Comparison of ENCODE assay signal across 8 cellular contexts in the genomic region with DNA sequence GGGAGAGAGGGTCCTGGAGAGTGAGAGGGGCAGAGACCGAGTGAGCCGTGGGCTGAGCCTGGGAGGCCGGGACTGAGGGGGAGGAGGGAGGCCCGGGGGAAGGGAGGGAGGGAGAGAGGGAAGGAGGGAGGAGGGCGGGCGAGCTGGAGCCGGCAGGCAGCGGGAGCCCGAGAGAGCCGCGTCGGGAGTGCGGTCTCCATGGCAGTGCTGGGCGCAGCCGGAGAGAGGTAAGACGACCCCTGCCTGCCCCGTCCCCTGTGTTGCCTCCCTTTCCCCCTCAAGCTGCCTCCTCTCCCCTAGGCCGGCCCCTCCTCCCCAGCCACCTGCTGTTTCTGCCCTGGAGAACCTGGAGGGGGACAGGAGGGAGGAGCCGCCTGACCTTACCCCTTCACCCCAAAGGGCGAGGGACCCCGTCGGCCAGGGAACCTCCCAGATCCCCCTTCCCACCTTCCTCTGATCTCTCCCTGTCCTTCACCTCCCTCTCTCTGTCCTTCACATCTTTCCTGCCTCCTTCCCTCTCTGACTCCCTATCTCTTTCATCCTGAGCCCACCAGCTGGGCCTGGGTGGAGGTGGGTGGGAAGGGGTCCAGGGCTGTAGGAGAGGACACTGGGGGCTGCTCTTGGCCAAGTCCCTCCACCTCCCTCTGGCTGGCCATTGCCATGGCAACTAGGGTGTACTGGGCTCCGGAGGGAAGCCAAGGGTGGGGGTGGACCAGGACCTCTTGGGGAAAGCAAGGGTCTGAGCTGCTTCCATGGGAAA. TPM values are rescaled to one million over a fixed set of nuclear protein-coding genes. Genes with fewer than 3 reads are reported as not detected.
DNase-seq lines count a peak whose midpoint lies in the region; ATAC-seq and TF ChIP-seq lines count a peak whose summit lies in the region.

A gene with protein sequence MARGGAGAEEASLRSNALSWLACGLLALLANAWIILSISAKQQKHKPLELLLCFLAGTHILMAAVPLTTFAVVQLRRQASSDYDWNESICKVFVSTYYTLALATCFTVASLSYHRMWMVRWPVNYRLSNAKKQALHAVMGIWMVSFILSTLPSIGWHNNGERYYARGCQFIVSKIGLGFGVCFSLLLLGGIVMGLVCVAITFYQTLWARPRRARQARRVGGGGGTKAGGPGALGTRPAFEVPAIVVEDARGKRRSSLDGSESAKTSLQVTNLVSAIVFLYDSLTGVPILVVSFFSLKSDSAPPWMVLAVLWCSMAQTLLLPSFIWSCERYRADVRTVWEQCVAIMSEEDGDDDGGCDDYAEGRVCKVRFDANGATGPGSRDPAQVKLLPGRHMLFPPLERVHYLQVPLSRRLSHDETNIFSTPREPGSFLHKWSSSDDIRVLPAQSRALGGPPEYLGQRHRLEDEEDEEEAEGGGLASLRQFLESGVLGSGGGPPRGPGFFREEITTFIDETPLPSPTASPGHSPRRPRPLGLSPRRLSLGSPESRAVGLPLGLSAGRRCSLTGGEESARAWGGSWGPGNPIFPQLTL (plus strand): TSS at position 148 of the 760 bp plus-strand sequence. CDS start 2,078 bp downstream, outside the sequence.

- ATAC-seq in naive B cell (ENCODE audit: low read depth in 2 of 2) = no peak

- peaks cover 3% of the 10 kb centered on the region; the same call in 1 of the 2 replicates for H3K27me3 ChIP-seq in BJ (ENCODE audit: control insufficient read depth, insufficient read depth, low read length)

- H3K27ac Mint-ChIP-seq in naive B cell = peak within 1 kb of the TSS in 3 of 6 donors; percentile 56 to 84 (median 81)

- H3K36me3 Mint-ChIP-seq in naive B cell = peaks cover 0 to 9% of the 10 kb centered on the region in 2 donors

- peaks cover 19 to 28% (median 24%) of the 10 kb centered on the region in 3 donors for H3K4me1 Mint-ChIP-seq in naive B cell

- H3K4me3 Mint-ChIP-seq in naive B cell = peak within 1 kb of the TSS in 7 of 8 donors; percentile 29 to 73 (median 53)

- H3K36me3 ChIP-seq in BJ (ENCODE audit: control insufficient read depth, insufficient read depth, low read length) = no peaks in the 10 kb centered on the region; the same call in none of the 2 replicates

- no peak for DNase-seq in BJ (ENCODE audit: low read depth)
- DNase-seq in HEK293T (ENCODE audit: extremely low spot score) = peak; percentile 66
- DNase-seq in T1000 (lab: John Stamatoyannopoulos, UW) = peak; percentile 46
- DNase-seq in fibroblast of mammary gland (ENCODE audit: low read depth) = no peak
- DNase-seq in naive B cell = no peak
- no peak for DNase-seq in SKM-1 (lab: John Stamatoyannopoulos, UW; ENCODE audit: unreplicated experiment)
- no peak for DNase-seq in activated CD4-positive, alpha-beta T cell treated with anti-CD3 and anti-CD28 coated beads for 4 hours
- no peak for DNase-seq in GOT3 (lab: John Stamatoyannopoulos, UW)

- H3K4me3 ChIP-seq in BJ (ENCODE audit: low read depth, low read length) (peak within 1 kb of the TSS; percentile 48), fibroblast of mammary gland (ENCODE audit: control insufficient read depth, low read depth, low read length) (peak within 1 kb of the TSS; percentile 41)

- POLR2A ChIA-PET in BJ (lab: Charles Lee) (interaction anchor here (0.5 to 0.9 kb wide), 2 partner anchors 9 to 587 kb away, joined by 3 to 4 read pairs; no protein-coding TSS in a partner anchor), HEK293T (lab: Yijun Ruan, JAX) (interaction anchor here (0.9 to 5.7 kb wide), 15 partner anchors 8 to 133 kb away, joined by 3 to 73 read pairs (median 4); a partner anchor contains a TSS)

- no peaks in the 10 kb centered on the region for H3K9me3 Mint-ChIP-seq in naive B cell

- H3K27me3 Mint-ChIP-seq in naive B cell = peaks cover 54 to 89% (median 84%) of the 10 kb centered on the region in 3 donors

- no peak for TF ChIP-seq CTCF in BJ (IDR thresholded peaks at IDR 0.05; ENCODE audit: insufficient read depth, low read depth, low read length)
- TF ChIP-seq CTCF in fibroblast of mammary gland (conservative IDR thresholded peaks at IDR 0.05; ENCODE audit: control insufficient read depth, insufficient read depth, low read depth, low read length) = no peak

- CTCF ChIA-PET in BJ (lab: Yijun Ruan, JAX) (interaction anchor here (1.0 to 12.9 kb wide), 7 partner anchors 9 to 69 kb away, joined by 3 to 92 read pairs (median 6); a partner anchor contains a TSS), HEK293T (lab: Yijun Ruan, JAX) (interaction anchor here (0.6 to 2.1 kb wide), 8 partner anchors 14 to 206 kb away, joined by 3 to 15 read pairs (median 6); a partner anchor contains a TSS)

TF ChIP-seq in HEK293T, 16 proteins besides CTCF, POLR2A, EP300 and RAD21:
- TF ChIP-seq ZNF384 (IDR thresholded peaks at IDR 0.05) (no peak), NFRKB (IDR thresholded peaks at IDR 0.05) (no peak), FOXM1 (IDR thresholded peaks at IDR 0.05; ENCODE audit: borderline replicate concordance) (no peak), FOXK2 (IDR thresholded peaks at IDR 0.05) (no peak), CTBP1 (IDR thresholded peaks at IDR 0.05; ENCODE audit: borderline replicate concordance) (no peak), TARDBP (IDR thresholded peaks at IDR 0.05) (no peak), L3MBTL2 (conservative IDR thresholded peaks at IDR 0.05) (no peak), LEF1 (IDR thresholded peaks at IDR 0.05; ENCODE audit: borderline replicate concordance) (no peak), SUZ12 (IDR thresholded peaks at IDR 0.05) (no peak), BHLHE40 (IDR thresholded peaks at IDR 0.05; ENCODE audit: borderline replicate concordance) (no peak)

RNA-seq across cellular contexts. Expression of the gene that starts here (rescaled TPM):
- polyA plus RNA-seq in BJ (2011; rRNA removed) = 3.3 and 6.6 TPM in 2 replicates
- 3.6 and 3.8 TPM in 2 replicates for polyA minus RNA-seq in BJ (2011; rRNA and poly(A)+ RNA removed)
- polyA plus RNA-seq in naive B cell (ENCODE audit: low read depth in 6 of 6) = not detected

Comparison
In these comparisons a context has a peak if more than half of its experiments do, and no peak if none do; other contexts are left out.
1. DNase-seq: peak in HEK293T (single experiment) and T1000 (single experiment); none in BJ (single experiment), fibroblast of mammary gland (single experiment), naive B cell (single experiment), SKM-1 (single experiment), activated CD4-positive, alpha-beta T cell treated with anti-CD3 and anti-CD28 coated beads for 4 hours (0 of 2) and GOT3 (single experiment).